In the genomic region with DNA sequence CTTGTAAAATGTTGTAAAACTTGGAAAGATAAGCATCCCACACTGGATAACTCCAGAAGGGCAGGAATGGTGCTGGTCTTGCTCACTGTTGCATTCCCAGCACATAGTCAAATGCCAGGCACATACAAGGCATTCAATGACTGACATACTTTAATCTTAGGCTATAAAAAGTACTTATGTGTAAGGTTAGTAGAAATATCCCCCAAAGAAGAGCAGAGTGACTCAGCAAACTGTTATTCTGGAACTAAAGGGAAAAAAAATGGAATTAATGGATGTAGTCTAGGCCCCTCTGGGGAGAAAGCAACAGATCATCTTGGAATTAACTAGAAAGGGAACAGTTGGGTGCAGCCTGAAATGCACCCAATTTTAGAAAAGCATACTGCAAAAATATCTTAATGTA, we compare ENCODE assay signal across 25 cellular contexts.
"Had no signal": no experiment of that assay in that cellular context is flagged by ENCODE, and none has a peak within 500 bp of the region (broad histone marks: within the 10 kb centered on the region; RNA-seq: fewer than 3 reads in every experiment).

No MANE protein-coding gene starts in this region.

- H3K27ac Mint-ChIP-seq: activated B cell treated with CpG ODN at 0.5 μM for 24 hours; activated CD4-positive, alpha-beta T cell treated with anti-CD3 and anti-CD28 coated beads, Interleukin-2, amount 10 ng/mL, durations not matched to agents 24 days and 14 days; activated CD8-positive, alpha-beta memory T cell treated with anti-CD3 and anti-CD28 coated beads, Interleukin-2, amount 10 ng/mL, durations not matched to agents 7 days and 5 days; activated naive CD4-positive, alpha-beta T cell treated with anti-CD3 and anti-CD28 coated beads for 36 hours; activated naive CD8-positive, alpha-beta T cell treated with anti-CD3 and anti-CD28 coated beads for 36 hours; activated T-cell treated with anti-CD3 and anti-CD28 coated beads, Interleukin-2, amount 50 U/mL, for 24 hours; activated T-helper 1 cell treated with anti-CD3 and anti-CD28 coated beads, Interleukin-12 subunit alpha, Interleukin-12 subunit beta, Interleukin-2, Interleukin-4 antibody, amounts not matched to agents 30 ng/mL and 10 ng/mL and 1 ng/mL, durations not matched to agents 14 hours and 24 hours and 36 hours; T-cell had no signal

- H3K9me3 Mint-ChIP-seq: activated B cell treated with CpG ODN at 0.5 μM for 24 hours; activated CD4-positive, alpha-beta T cell treated with anti-CD3 and anti-CD28 coated beads, Interleukin-2, amount 10 ng/mL, durations not matched to agents 24 days and 14 days; activated naive CD4-positive, alpha-beta T cell treated with anti-CD3 and anti-CD28 coated beads for 36 hours; activated naive CD8-positive, alpha-beta T cell treated with anti-CD3 and anti-CD28 coated beads for 36 hours; activated T-cell treated with anti-CD3 and anti-CD28 coated beads, Interleukin-2, amount 50 U/mL, for 24 hours; activated T-helper 1 cell treated with anti-CD3 and anti-CD28 coated beads, Interleukin-12 subunit alpha, Interleukin-12 subunit beta, Interleukin-2, Interleukin-4 antibody, amounts not matched to agents 30 ng/mL and 10 ng/mL and 1 ng/mL, durations not matched to agents 14 hours and 24 hours and 36 hours; T-cell had no signal

- H3K4me3 ChIP-seq: PC-9 had no signal

- H3K4me2 ChIP-seq: PC-9 had no signal

- ATAC-seq: activated CD8-positive, alpha-beta memory T cell treated with anti-CD3 and anti-CD28 coated beads, Interleukin-2, amount 10 ng/mL, durations not matched to agents 7 days and 5 days; T-cell had no signal

- H3K27ac ChIP-seq: PC-9 had no signal

- H3K27me3 Mint-ChIP-seq: activated B cell treated with CpG ODN at 0.5 μM for 24 hours; activated CD4-positive, alpha-beta T cell treated with anti-CD3 and anti-CD28 coated beads, Interleukin-2, amount 10 ng/mL, durations not matched to agents 24 days and 14 days; activated CD8-positive, alpha-beta memory T cell treated with anti-CD3 and anti-CD28 coated beads, Interleukin-2, amount 10 ng/mL, durations not matched to agents 7 days and 5 days; activated naive CD8-positive, alpha-beta T cell treated with anti-CD3 and anti-CD28 coated beads for 36 hours; activated T-cell treated with anti-CD3 and anti-CD28 coated beads, Interleukin-2, amount 50 U/mL, for 24 hours; T-cell had no signal

- FAIRE-seq: bronchial epithelial cell, TTC549 had no signal

- DNase-seq: activated B cell treated with CpG ODN at 0.5 μM for 24 hours; activated CD4-positive, alpha-beta T cell treated with anti-CD3 and anti-CD28 coated beads for 1 hour; activated CD4-positive, alpha-beta T cell treated with anti-CD3 and anti-CD28 coated beads, Interleukin-2, amount 10 ng/mL, durations not matched to agents 24 days and 14 days; activated CD4-positive, alpha-beta T cell treated with anti-CD3 and anti-CD28 coated beads, Interleukin-2, amount 50 U/mL, for 48 hours; activated CD8-positive, alpha-beta memory T cell treated with anti-CD3 and anti-CD28 coated beads, Interleukin-2, amount 10 ng/mL, durations not matched to agents 7 days and 5 days; activated effector memory CD4-positive, alpha-beta T cell treated with Interleukin-2 at 50 U/mL for 16 hours; activated naive CD4-positive, alpha-beta T cell treated with anti-CD3 and anti-CD28 coated beads for 36 hours; activated naive CD8-positive, alpha-beta T cell treated with anti-CD3 and anti-CD28 coated beads for 36 hours; activated T-cell treated with anti-CD3 and anti-CD28 coated beads, Interleukin-2, amount 50 U/mL, for 24 hours; anterior cingulate cortex; central memory CD4-positive, alpha-beta T cell; Kasumi-1; NCI-H1105 treated with DMSO at 0.1 percent for 48 hours; NCI-H1436 treated with DMSO at 0.1 percent for 48 hours; NCI-H187; NCI-H2081; NCI-H524; PC-9; SHP77 treated with DMSO at 0.1 percent for 48 hours; T-cell; T-helper 2 cell; T1000 had no signal

- H3K4me3 Mint-ChIP-seq: activated B cell treated with CpG ODN at 0.5 μM for 24 hours; activated CD4-positive, alpha-beta T cell treated with anti-CD3 and anti-CD28 coated beads, Interleukin-2, amount 10 ng/mL, durations not matched to agents 24 days and 14 days; activated CD8-positive, alpha-beta memory T cell treated with anti-CD3 and anti-CD28 coated beads, Interleukin-2, amount 10 ng/mL, durations not matched to agents 7 days and 5 days; activated naive CD4-positive, alpha-beta T cell treated with anti-CD3 and anti-CD28 coated beads for 36 hours; activated naive CD8-positive, alpha-beta T cell treated with anti-CD3 and anti-CD28 coated beads for 36 hours; activated T-cell treated with anti-CD3 and anti-CD28 coated beads, Interleukin-2, amount 50 U/mL, for 24 hours; activated T-helper 1 cell treated with anti-CD3 and anti-CD28 coated beads, Interleukin-12 subunit alpha, Interleukin-12 subunit beta, Interleukin-2, Interleukin-4 antibody, amounts not matched to agents 30 ng/mL and 10 ng/mL and 1 ng/mL, durations not matched to agents 14 hours and 24 hours and 36 hours; T-cell had no signal

- H2AFZ ChIP-seq: PC-9 had no signal
